18 cellular contexts compared by ENCODE assay signal in the genomic region with DNA sequence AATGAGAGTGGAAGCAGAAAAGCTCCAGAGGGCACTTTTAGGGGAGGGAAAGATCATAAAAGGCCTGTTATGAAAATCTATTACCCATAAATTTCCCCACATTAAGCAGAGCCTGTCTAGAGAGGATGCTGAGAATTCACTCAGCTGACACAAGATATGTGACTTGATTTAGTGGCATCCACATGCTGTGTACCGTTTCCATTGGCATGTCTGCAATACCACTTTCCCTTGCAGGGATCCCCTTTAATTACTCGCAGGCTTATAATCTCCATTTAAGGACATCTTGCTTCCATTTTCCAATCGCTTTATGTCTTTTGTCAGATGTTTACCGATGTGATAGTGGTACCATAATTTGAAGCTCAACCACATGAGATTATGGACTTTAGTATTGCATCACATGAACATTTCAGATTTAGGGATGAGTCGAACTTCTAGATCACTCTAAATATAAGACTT.
"Had no signal": no experiment of that assay in that cellular context is flagged by ENCODE, and none has a peak within 500 bp of the region (broad histone marks: within the 10 kb centered on the region; RNA-seq: fewer than 3 reads in every experiment).

No MANE protein-coding gene starts in this region.

- H3K9me3 Mint-ChIP-seq: activated naive CD4-positive, alpha-beta T cell treated with anti-CD3 and anti-CD28 coated beads, Interleukin-2, amount 10 ng/mL, durations not matched to agents 7 days and 5 days; activated T-helper 17 cell treated with anti-CD3 and anti-CD28 coated beads, Interleukin-2, amount 50 U/mL, for 72 hours; memory B cell; nephron; stimulated activated naive CD8-positive, alpha-beta T cell treated with anti-CD3 and anti-CD28 coated beads, Interleukin-15, amount 100 ng/mL, for 72 hours; T-cell had no signal

- H3K27me3 Mint-ChIP-seq: activated naive CD4-positive, alpha-beta T cell treated with anti-CD3 and anti-CD28 coated beads, Interleukin-2, amount 10 ng/mL, durations not matched to agents 7 days and 5 days; activated T-helper 17 cell treated with anti-CD3 and anti-CD28 coated beads, Interleukin-2, amount 50 U/mL, for 72 hours; memory B cell; stimulated activated naive CD8-positive, alpha-beta T cell treated with anti-CD3 and anti-CD28 coated beads, Interleukin-15, amount 100 ng/mL, for 72 hours; T-cell had no signal

- H3K27me3 ChIP-seq: body of pancreas, thyroid gland had no signal

- ATAC-seq: activated T-helper 17 cell treated with anti-CD3 and anti-CD28 coated beads, Interleukin-2, amount 50 U/mL, for 72 hours; body of pancreas; psoas muscle; stimulated activated naive CD8-positive, alpha-beta T cell treated with anti-CD3 and anti-CD28 coated beads, Interleukin-15, amount 100 ng/mL, for 72 hours; T-cell had no signal

- H3K4me1 ChIP-seq: psoas muscle had no signal

- H3K4me3 Mint-ChIP-seq: activated naive CD4-positive, alpha-beta T cell treated with anti-CD3 and anti-CD28 coated beads, Interleukin-2, amount 10 ng/mL, durations not matched to agents 7 days and 5 days; activated T-helper 17 cell treated with anti-CD3 and anti-CD28 coated beads, Interleukin-2, amount 50 U/mL, for 72 hours; memory B cell; nephron; stimulated activated naive CD8-positive, alpha-beta T cell treated with anti-CD3 and anti-CD28 coated beads, Interleukin-15, amount 100 ng/mL, for 72 hours; T-cell had no signal

- H3K36me3 Mint-ChIP-seq: activated naive CD4-positive, alpha-beta T cell treated with anti-CD3 and anti-CD28 coated beads, Interleukin-2, amount 10 ng/mL, durations not matched to agents 7 days and 5 days; memory B cell; T-cell had no signal

- H3K4me3 ChIP-seq: body of pancreas, left ventricle myocardium inferior, psoas muscle, thyroid gland had no signal

- H3K27ac ChIP-seq: body of pancreas, left ventricle myocardium inferior, psoas muscle, thyroid gland had no signal

- H3K9me3 ChIP-seq: body of pancreas, left ventricle myocardium inferior, psoas muscle, thyroid gland had no signal

- DNase-seq: activated CD4-positive, alpha-beta T cell treated with anti-CD3 and anti-CD28 coated beads for 48 hours; activated naive CD4-positive, alpha-beta T cell treated with anti-CD3 and anti-CD28 coated beads, Interleukin-2, amount 10 ng/mL, durations not matched to agents 7 days and 5 days; body of pancreas; dermis blood vessel endothelial cell; kidney; left ventricle myocardium inferior; occipital lobe; psoas muscle; stimulated activated CD4-positive, alpha-beta T cell treated with anti-CD3 and anti-CD28 coated beads, Interleukin-15, amount 100 ng/mL, for 24 hours; stimulated activated CD4-positive, alpha-beta T cell treated with anti-CD3 and anti-CD28 coated beads, Interleukin-4, amount 100 ng/mL, for 4 hours; stimulated activated naive CD8-positive, alpha-beta T cell treated with anti-CD3 and anti-CD28 coated beads, Interleukin-15, amount 100 ng/mL, for 72 hours; T-cell; T1000; thyroid gland had no signal

- H3K36me3 ChIP-seq: thyroid gland had no signal

- H3K4me1 Mint-ChIP-seq: activated naive CD4-positive, alpha-beta T cell treated with anti-CD3 and anti-CD28 coated beads, Interleukin-2, amount 10 ng/mL, durations not matched to agents 7 days and 5 days; memory B cell; T-cell had no signal

- FAIRE-seq: endometrium, kidney had no signal

- H3K27ac Mint-ChIP-seq: activated naive CD4-positive, alpha-beta T cell treated with anti-CD3 and anti-CD28 coated beads, Interleukin-2, amount 10 ng/mL, durations not matched to agents 7 days and 5 days; activated T-helper 17 cell treated with anti-CD3 and anti-CD28 coated beads, Interleukin-2, amount 50 U/mL, for 72 hours; memory B cell; stimulated activated naive CD8-positive, alpha-beta T cell treated with anti-CD3 and anti-CD28 coated beads, Interleukin-15, amount 100 ng/mL, for 72 hours; T-cell had no signal
